In genomic region chr18:56709463-56709862, GRCh38 we compare ENCODE assay signal across 9 cellular contexts. TPM values are rescaled to one million over a fixed set of nuclear protein-coding genes. Genes with fewer than 3 reads are reported as not detected.
A peak's percentile ranks its signal among the peaks of the same experiment; 100 is the strongest.
DNase-seq lines count a peak whose midpoint lies in the region; ATAC-seq and TF ChIP-seq lines count a peak whose summit lies in the region.
"Had no signal": no experiment of that assay in that cellular context is flagged by ENCODE, and none has a peak within 500 bp of the region (broad histone marks: within the 10 kb centered on the region; RNA-seq: fewer than 3 reads in every experiment).

No MANE protein-coding gene starts in this region.

- no peaks in the 10 kb centered on the region for H4K20me1 ChIP-seq in SK-N-SH (ENCODE audit: insufficient read depth)

- POLR2A ChIA-PET in SK-N-SH (lab: Yijun Ruan, JAX): no interaction called here

- H3F3A ChIP-seq in SK-N-SH (replicated peaks; ENCODE audit: insufficient read depth): peaks cover 8% of the 10 kb centered on the region

- H3K36me3 ChIP-seq in cardiac muscle cell (no peaks in the 10 kb centered on the region), SK-N-SH (replicated peaks in 1 of 2; ENCODE audit: control insufficient read depth in 1 of 2, insufficient read depth in 2 of 2, low read length in 1 of 2) (peaks cover 0 to 6% of the 10 kb centered on the region in 2 experiments)

- H3K4me1 ChIP-seq in cardiac muscle cell (ENCODE audit: low read depth) (peaks cover under 1% of the 10 kb centered on the region), SK-N-SH (ENCODE audit: control insufficient read depth in 1 of 2, insufficient read depth in 2 of 2, low read depth in 1 of 2, low read length in 1 of 2) (no peaks in the 10 kb centered on the region; a peak in 1 of 4 replicates)

- no peak overlapping the region for H2AFZ ChIP-seq in SK-N-SH (ENCODE audit: low read depth)

- peak; percentile 41 for TF ChIP-seq RAD21 in SK-N-SH (IDR thresholded peaks at IDR 0.05; ENCODE audit: low read length)

- no peak overlapping the region for H3K27ac ChIP-seq in cardiac muscle cell
- H3K27ac ChIP-seq in SK-N-SH (ENCODE audit: low read depth in 2 of 2, low read length in 1 of 2): peak overlapping the region in 1 of 2 experiments; percentile 27; a peak in 1 of 4 replicates

- H3K9me3 Mint-ChIP-seq in stimulated activated effector memory CD8-positive, alpha-beta T cell treated with anti-CD3 and anti-CD28 coated beads, Interleukin-12 subunit alpha, Interleukin-12 subunit beta, amount 100 ng/mL, for 72 hours: no peaks in the 10 kb centered on the region
- H3K9me3 Mint-ChIP-seq: naive B cell had no signal

- H3K79me2 ChIP-seq in SK-N-SH (ENCODE audit: insufficient read depth): no peaks in the 10 kb centered on the region

- H3K36me3 Mint-ChIP-seq in stimulated activated effector memory CD8-positive, alpha-beta T cell treated with anti-CD3 and anti-CD28 coated beads, Interleukin-12 subunit alpha, Interleukin-12 subunit beta, amount 100 ng/mL, for 72 hours: peaks cover 9% of the 10 kb centered on the region
- H3K36me3 Mint-ChIP-seq: naive B cell had no signal

- H3K27me3 ChIP-seq in cardiac muscle cell (no peaks in the 10 kb centered on the region), SK-N-SH (ENCODE audit: insufficient read depth) (no peaks in the 10 kb centered on the region)

- H3K9me2 ChIP-seq in SK-N-SH: no peaks in the 10 kb centered on the region

- peak; percentile 21 for TF ChIP-seq CTCF in cardiac muscle cell (IDR thresholded peaks at IDR 0.05; ENCODE audit: low read depth, low read length)
- TF ChIP-seq CTCF in SK-N-SH (IDR thresholded peaks at IDR 0.05): peak; percentile 61

- WGBS in SK-N-SH (ENCODE audit: low lambda C conversion rate): 5% methylated on average over 2 of the region's 2 CpGs

- H3K27ac Mint-ChIP-seq in stimulated activated effector memory CD8-positive, alpha-beta T cell treated with anti-CD3 and anti-CD28 coated beads, Interleukin-12 subunit alpha, Interleukin-12 subunit beta, amount 100 ng/mL, for 72 hours: no peak overlapping the region
- H3K27ac Mint-ChIP-seq: naive B cell had no signal

- H3K4me3 ChIP-seq in cardiac muscle cell: no peak overlapping the region
- H3K4me3 ChIP-seq in SK-N-SH (ENCODE audit: low read depth in 2 of 2, low read length in 1 of 2): no peak overlapping the region

- TF ChIP-seq EP300 in SK-N-SH (IDR thresholded peaks at IDR 0.05; ENCODE audit: borderline replicate concordance in 1 of 2, low read depth in 1 of 2, low read length in 1 of 2): no peak

- DNase-seq in cardiac muscle cell (ENCODE audit: low read depth in 1 of 2, low spot score in 1 of 2) (peak in 1 of 2 donors; percentile 72), left ventricle myocardium superior (no peak), HS-27A (ENCODE audit: low read depth) (peak; percentile 53), SK-N-SH (peak; percentile 23), ecto neural progenitor cell (ENCODE audit: low spot score) (no peak)
- no peak for DNase-seq in stimulated activated effector memory CD8-positive, alpha-beta T cell treated with anti-CD3 and anti-CD28 coated beads, Interleukin-12 subunit alpha, Interleukin-12 subunit beta, amount 100 ng/mL, for 72 hours (ENCODE audit: low spot score in 2 of 2)
- DNase-seq: naive B cell had no signal

- H3K4me2 ChIP-seq in SK-N-SH: no peak overlapping the region

- ATAC-seq in left ventricle myocardium superior (no peak), GM21619 (IDR thresholded peaks at IDR 0.05; ENCODE audit: unreplicated experiment) (peak; percentile 100), esophagus mucosa (peak; percentile 66)
- peak; percentile 100 for ATAC-seq in stimulated activated effector memory CD8-positive, alpha-beta T cell treated with anti-CD3 and anti-CD28 coated beads, Interleukin-12 subunit alpha, Interleukin-12 subunit beta, amount 100 ng/mL, for 72 hours

- no peaks in the 10 kb centered on the region for H3K9me3 ChIP-seq in cardiac muscle cell (ENCODE audit: low read depth)
- H3K9me3 ChIP-seq in SK-N-SH: no peaks in the 10 kb centered on the region

- CTCF ChIA-PET in SK-N-SH (lab: Yijun Ruan, JAX): interaction anchor here (0.7 to 1.4 kb wide), 3 partner anchors 10 to 727 kb away, joined by 3 to 4 read pairs (median 3); no protein-coding TSS in a partner anchor

- no peak overlapping the region for H3K4me3 Mint-ChIP-seq in stimulated activated effector memory CD8-positive, alpha-beta T cell treated with anti-CD3 and anti-CD28 coated beads, Interleukin-12 subunit alpha, Interleukin-12 subunit beta, amount 100 ng/mL, for 72 hours
- H3K4me3 Mint-ChIP-seq: naive B cell had no signal

- H3K4me1 Mint-ChIP-seq in stimulated activated effector memory CD8-positive, alpha-beta T cell treated with anti-CD3 and anti-CD28 coated beads, Interleukin-12 subunit alpha, Interleukin-12 subunit beta, amount 100 ng/mL, for 72 hours: peaks cover 6% of the 10 kb centered on the region

- intact Hi-C loops in left ventricle myocardium superior (cut with micrococcal nuclease): no loop called here

- H3K9ac ChIP-seq in SK-N-SH: no peak overlapping the region

TF ChIP-seq in SK-N-SH, 30 proteins besides CTCF, POLR2A, EP300 and RAD21:
- TF ChIP-seq FOXM1 (IDR thresholded peaks at IDR 0.05; ENCODE audit: low read depth): no peak
- peak; percentile 71 for TF ChIP-seq JUND (IDR thresholded peaks at IDR 0.05)
- TF ChIP-seq SMC3 (IDR thresholded peaks at IDR 0.05; ENCODE audit: low read depth, low read length): peak; percentile 15; the same call in 1 of the 2 replicates
- peak; percentile 23; the same call in 1 of the 2 replicates for TF ChIP-seq TCF12 (IDR thresholded peaks at IDR 0.05)
- no peak for TF ChIP-seq REST (IDR thresholded peaks at IDR 0.05; ENCODE audit: low read depth, low read length)
- TF ChIP-seq GATA2 (CRISPR knock-in tag; IDR thresholded peaks at IDR 0.05): no peak
- TF ChIP-seq TEAD4 (IDR thresholded peaks at IDR 0.05; ENCODE audit: borderline replicate concordance, insufficient read depth): no peak
- peak; percentile 33; the same call in 1 of the 2 replicates for TF ChIP-seq PBX3 (IDR thresholded peaks at IDR 0.05)
- no peak for TF ChIP-seq MAX (IDR thresholded peaks at IDR 0.05; ENCODE audit: low read depth)
- peak; percentile 67; the same call in 1 of the 2 replicates for TF ChIP-seq FOSL2 (IDR thresholded peaks at IDR 0.05; ENCODE audit: borderline replicate concordance, low read depth)
- TF ChIP-seq CHD2 (IDR thresholded peaks at IDR 0.05; ENCODE audit: low read length, partially characterized antibody): no peak
- TF ChIP-seq RCOR1 (IDR thresholded peaks at IDR 0.05; ENCODE audit: low read length): no peak
- TF ChIP-seq FOXJ3 (CRISPR knock-in tag; IDR thresholded peaks at IDR 0.05): no peak
TF ChIP-seq in SK-N-SH: peak in this region for 5.

RNA-seq across cellular contexts. Expression of gene WDR7, which starts 58.3 kb away (rescaled TPM):
- total RNA-seq in cardiac muscle cell: 9.2 and 9.8 TPM in 2 replicates
- 6.9 and 15.0 TPM in 2 replicates for polyA plus RNA-seq in cardiac muscle cell
- total RNA-seq in left ventricle myocardium superior: 25.8 TPM
- 2.6 and 4.1 TPM in 2 replicates for polyA plus RNA-seq in SK-N-SH (2012; rRNA removed)
- polyA plus RNA-seq in SK-N-SH (2012; cell fraction: cytosol; rRNA removed): 2.2 and 2.3 TPM in 2 replicates
- 6.1 and 6.5 TPM in 2 replicates for polyA plus RNA-seq in SK-N-SH (2012; cell fraction: nucleus; rRNA removed)
- 12.8 TPM for total RNA-seq in esophagus mucosa

Comparison
In these comparisons a context has a peak if more than half of its experiments do, and no peak if none do; other contexts are left out.
1. DNase-seq: peak in HS-27A (single experiment) and SK-N-SH (single experiment); none in left ventricle myocardium superior (single experiment), stimulated activated effector memory CD8-positive, alpha-beta T cell treated with anti-CD3 and anti-CD28 coated beads, Interleukin-12 subunit alpha, Interleukin-12 subunit beta, amount 100 ng/mL, for 72 hours (0 of 2) and ecto neural progenitor cell (single experiment).